ENCODE assay signal across 15 cellular contexts in genomic region chr5:149323235-149324205, GRCh38. TPM values are rescaled to one million over a fixed set of nuclear protein-coding genes. Genes with fewer than 3 reads are reported as not detected.
DNase-seq lines count a peak whose midpoint lies in the region; TF ChIP-seq lines count a peak whose summit lies in the region.
"Had no signal": no experiment of that assay in that cellular context is flagged by ENCODE, and none has a peak within 500 bp of the region (broad histone marks: within the 10 kb centered on the region; RNA-seq: fewer than 3 reads in every experiment).

No MANE protein-coding gene starts in this region.

- no peak overlapping the region for H3K4me3 Mint-ChIP-seq in HFFc6
- no peak overlapping the region for H3K4me3 Mint-ChIP-seq in osteocyte (ENCODE audit: unreplicated experiment)
- H3K4me3 Mint-ChIP-seq: activated naive CD4-positive, alpha-beta T cell treated with anti-CD3 and anti-CD28 coated beads, Interleukin-2, amount 50 U/mL, for 24 hours had no signal

- no peaks in the 10 kb centered on the region for H3K9me3 Mint-ChIP-seq in HFFc6
- no peaks in the 10 kb centered on the region for H3K9me3 Mint-ChIP-seq in osteocyte (ENCODE audit: unreplicated experiment)
- H3K9me3 Mint-ChIP-seq: activated naive CD4-positive, alpha-beta T cell treated with anti-CD3 and anti-CD28 coated beads, Interleukin-2, amount 50 U/mL, for 24 hours had no signal

- no peak overlapping the region for H2AFZ ChIP-seq in fibroblast of lung (ENCODE audit: low read length)

- TF ChIP-seq CTCF in HFFc6 (IDR thresholded peaks at IDR 0.05) (no peak), fibroblast of lung (conservative IDR thresholded peaks at IDR 0.05 in 1 of 2, IDR thresholded peaks at IDR 0.05 in 1 of 2; ENCODE audit: low read depth in 1 of 2, low read length in 2 of 2) (no peak), osteocyte (IDR thresholded peaks at IDR 0.05) (no peak)

- H3K36me3 ChIP-seq in fibroblast of lung (ENCODE audit: control insufficient read depth, insufficient read depth, low read length), result no peaks in the 10 kb centered on the region
- H3K36me3 ChIP-seq: prostate gland had no signal

- H4K20me1 ChIP-seq in fibroblast of lung (ENCODE audit: control insufficient read depth, extremely low read depth, insufficient read depth, low read length), result no peaks in the 10 kb centered on the region

- H3K9ac ChIP-seq in fibroblast of lung (ENCODE audit: insufficient read depth, low read length), result no peak overlapping the region

- DNase-seq in HFFc6, result no peak
- peak; percentile 11 to 33 for DNase-seq in fibroblast of lung (ENCODE audit: low read depth in 2 of 2)
- no peak for DNase-seq in osteocyte (ENCODE audit: extremely low spot score, unreplicated experiment)
- DNase-seq in kidney glomerular epithelial cell (lab: John Stamatoyannopoulos, UW), result no peak
- DNase-seq in NAMALWA (ENCODE audit: low spot score), result no peak
- DNase-seq in NCI-H524 (lab: John Stamatoyannopoulos, UW), result no peak
- DNase-seq: AML-193, DND-41, H7, mesendoderm, NCI-H1105 treated with DMSO at 0.1 percent for 48 hours, NCI-H510A had no signal

- H3K4me3 ChIP-seq in fibroblast of lung (replicated peaks in 1 of 4; ENCODE audit: control extremely low read depth in 1 of 4, insufficient read depth in 1 of 4, low read depth in 3 of 4, low read length in 4 of 4), result no peak overlapping the region
- H3K4me3 ChIP-seq: prostate gland had no signal

- H3K79me2 ChIP-seq in fibroblast of lung (ENCODE audit: control insufficient read depth, insufficient read depth, low read length), result no peaks in the 10 kb centered on the region

- H3K4me1 ChIP-seq in fibroblast of lung (ENCODE audit: control insufficient read depth, extremely low read depth, insufficient read depth, low read length), result peaks cover 10% of the 10 kb centered on the region
- H3K4me1 ChIP-seq: prostate gland had no signal

- no peaks in the 10 kb centered on the region for H3K27me3 ChIP-seq in fibroblast of lung (ENCODE audit: control insufficient read depth, insufficient read depth, low read length)

- H3K4me2 ChIP-seq in fibroblast of lung (ENCODE audit: extremely low read depth, insufficient read depth, low read length), result no peak overlapping the region

- H3K4me1 Mint-ChIP-seq in HFFc6 (ENCODE audit: low read depth) (peaks cover 40% of the 10 kb centered on the region), osteocyte (ENCODE audit: unreplicated experiment) (peaks cover 50% of the 10 kb centered on the region)
- H3K4me1 Mint-ChIP-seq: activated naive CD4-positive, alpha-beta T cell treated with anti-CD3 and anti-CD28 coated beads, Interleukin-2, amount 50 U/mL, for 24 hours had no signal

- H3K36me3 Mint-ChIP-seq in HFFc6 (ENCODE audit: low read depth) (no peaks in the 10 kb centered on the region), osteocyte (ENCODE audit: unreplicated experiment) (no peaks in the 10 kb centered on the region)

- H3K27me3 Mint-ChIP-seq in HFFc6 (ENCODE audit: insufficient read depth) (no peaks in the 10 kb centered on the region), osteocyte (ENCODE audit: unreplicated experiment) (no peaks in the 10 kb centered on the region)
- H3K27me3 Mint-ChIP-seq: activated naive CD4-positive, alpha-beta T cell treated with anti-CD3 and anti-CD28 coated beads, Interleukin-2, amount 50 U/mL, for 24 hours had no signal

- no peaks in the 10 kb centered on the region for H3K9me3 ChIP-seq in fibroblast of lung (ENCODE audit: control insufficient read depth, insufficient read depth, low read depth, low read length)
- H3K9me3 ChIP-seq: prostate gland had no signal

- no peak overlapping the region for H3K27ac ChIP-seq in fibroblast of lung (ENCODE audit: insufficient read depth, low read length)
- H3K27ac ChIP-seq: prostate gland had no signal

- H3K27ac Mint-ChIP-seq in HFFc6 (peak overlapping the region; percentile 67), osteocyte (ENCODE audit: unreplicated experiment) (peak overlapping the region; percentile 87)
- H3K27ac Mint-ChIP-seq: activated naive CD4-positive, alpha-beta T cell treated with anti-CD3 and anti-CD28 coated beads, Interleukin-2, amount 50 U/mL, for 24 hours had no signal

RNA-seq across cellular contexts. Expression of gene GRPEL2, which starts 21.8 kb away (rescaled TPM):
- 10 to 100 TPM; 15.6 to 18.9 (median 17.5) TPM for total RNA-seq in HFFc6 (2021; fragmentation: NEBNext Ultra II Directional; extraction: Animal tissue kit (Norgen Biotek cat#: 25700))
- total RNA-seq in fibroblast of lung (29.6 and 30.8 TPM in 2 replicates), osteocyte (25.2 and 25.6 TPM in 2 replicates)
- 14.9 and 15.3 TPM in 2 replicates for polyA plus RNA-seq in fibroblast of lung
- 7.3 TPM in 2 replicates for polyA plus RNA-seq in fibroblast of lung (2012)
- 2.5 and 4.6 TPM in 2 replicates for polyA minus RNA-seq in fibroblast of lung (ENCODE audit: low replicate concordance)

RNA-seq across cellular contexts. Expression of gene PCYOX1L, which starts 34.3 kb away (rescaled TPM):
- 10 to 100 TPM in 5 of 6 experiments, 1 to 10 TPM in 1; 9.8 to 13.5 (median 11.0) TPM for total RNA-seq in HFFc6 (2021; fragmentation: NEBNext Ultra II Directional; extraction: Animal tissue kit (Norgen Biotek cat#: 25700))
- total RNA-seq in fibroblast of lung, result 4.9 and 7.6 TPM in 2 replicates
- 9.1 and 11.3 TPM in 2 replicates for polyA plus RNA-seq in fibroblast of lung
- 7.1 and 9.4 TPM in 2 replicates for polyA plus RNA-seq in fibroblast of lung (2012)
- polyA minus RNA-seq in fibroblast of lung (ENCODE audit: low replicate concordance), result 12.6 and 15.1 TPM in 2 replicates
- total RNA-seq in osteocyte, result 7.7 TPM in 2 replicates

RNA-seq across cellular contexts. Expression of gene AFAP1L1, which starts 51.9 kb away (rescaled TPM):
- total RNA-seq in HFFc6 (2021; fragmentation: NEBNext Ultra II Directional; extraction: Animal tissue kit (Norgen Biotek cat#: 25700)), result 1 to 10 TPM; 3.2 to 7.5 (median 5.4) TPM
- total RNA-seq in fibroblast of lung, result 7.1 and 9.5 TPM in 2 replicates
- polyA plus RNA-seq in fibroblast of lung, result 2.7 and 3.0 TPM in 2 replicates
- polyA plus RNA-seq in fibroblast of lung (2012), result 6.2 and 7.0 TPM in 2 replicates
- 4.4 and 7.7 TPM in 2 replicates for polyA minus RNA-seq in fibroblast of lung (ENCODE audit: low replicate concordance)
- 2.2 and 2.3 TPM in 2 replicates for total RNA-seq in osteocyte

RNA-seq across cellular contexts. Expression of gene IL17B, which starts 55.6 kb away (rescaled TPM):
- total RNA-seq in HFFc6 (2021; fragmentation: NEBNext Ultra II Directional; extraction: Animal tissue kit (Norgen Biotek cat#: 25700)), result under 1 TPM; 0.50 to 0.85 (median 0.76) TPM
- total RNA-seq in fibroblast of lung (not detected in 2 replicates), osteocyte (not detected in 2 replicates)
- 0.34 TPM in 1 of 2 replicates, not detected in the other for polyA plus RNA-seq in fibroblast of lung
- polyA plus RNA-seq in fibroblast of lung (2012), result not detected in 2 replicates
- polyA minus RNA-seq in fibroblast of lung (ENCODE audit: low replicate concordance), result not detected in 2 replicates
- total RNA-seq: H7, RPMI7951 had no signal

Comparison
In these comparisons a context has a peak if more than half of its experiments do, and no peak if none do; other contexts are left out.
1. DNase-seq: peak in fibroblast of lung (2 of 2); none in HFFc6 (single experiment), osteocyte (single experiment), kidney glomerular epithelial cell (single experiment), NAMALWA (single experiment) and NCI-H524 (0 of 2).